ENCODE assay signal across 19 cellular contexts in genomic region chr2:170241731-170242130, GRCh38.
"Had no signal": no experiment of that assay in that cellular context is flagged by ENCODE, and none has a peak within 500 bp of the region (broad histone marks: within the 10 kb centered on the region; RNA-seq: fewer than 3 reads in every experiment).

No MANE protein-coding gene starts in this region.

- H3K4me1 ChIP-seq: esophagus squamous epithelium, gastroesophageal sphincter, left ventricle myocardium inferior, lower lobe of right lung, spleen, upper lobe of right lung, vagina had no signal

- H3K27me3 ChIP-seq: esophagus squamous epithelium, ovary, tibial nerve, upper lobe of right lung, vagina had no signal

- DNase-seq: esophagus squamous epithelium; foreskin fibroblast; glutamatergic neuron; immature natural killer cell; left cardiac atrium; left ventricle myocardium inferior; lower lobe of right lung; naive thymus-derived CD8-positive, alpha-beta T cell; ovary; right cardiac atrium; spleen; stimulated activated CD4-positive, alpha-beta T cell treated with anti-CD3 and anti-CD28 coated beads, Interleukin-15, amount 100 ng/mL, for 24 hours; stimulated activated CD4-positive, alpha-beta T cell treated with anti-CD3 and anti-CD28 coated beads, Interleukin-1b, Interleukin-23, amount 100 ng/mL, for 48 hours; stimulated activated CD4-positive, alpha-beta T cell treated with anti-CD3 and anti-CD28 coated beads, Interleukin-4, amount 100 ng/mL, for 24 hours; upper lobe of right lung had no signal

- ATAC-seq: gastroesophageal sphincter; left cardiac atrium; lower lobe of right lung; naive thymus-derived CD8-positive, alpha-beta T cell; right cardiac atrium; stimulated activated memory B cell treated with anti-CD40 and anti-IgM and Interleukin-4, amounts not matched to agents 10 μg/mL and 1 μg/mL and 100 μg/mL, for 72 hours; upper lobe of right lung had no signal

- H3K4me3 ChIP-seq: esophagus squamous epithelium, gastroesophageal sphincter, left ventricle myocardium inferior, lower lobe of right lung, ovary, spleen, tibial nerve, upper lobe of right lung, vagina had no signal

- H3K36me3 ChIP-seq: esophagus squamous epithelium, gastroesophageal sphincter, left ventricle myocardium inferior, lower lobe of right lung, ovary, spleen, tibial nerve, upper lobe of right lung, vagina had no signal

- H3K9me3 ChIP-seq: esophagus squamous epithelium, gastroesophageal sphincter, left ventricle myocardium inferior, lower lobe of right lung, ovary, spleen, tibial nerve, upper lobe of right lung, vagina had no signal

- H3K27ac ChIP-seq: esophagus squamous epithelium, gastroesophageal sphincter, left ventricle myocardium inferior, lower lobe of right lung, ovary, spleen, tibial nerve, upper lobe of right lung, vagina had no signal
